9 cellular contexts compared by ENCODE assay signal in genomic region chr7:95478139-95479037, GRCh38. TPM values are rescaled to one million over a fixed set of nuclear protein-coding genes. Genes with fewer than 3 reads are reported as not detected.
A peak's percentile ranks its signal among the peaks of the same experiment; 100 is the strongest.
DNase-seq lines count a peak whose midpoint lies in the region; ATAC-seq and TF ChIP-seq lines count a peak whose summit lies in the region.
"Had no signal": no experiment of that assay in that cellular context is flagged by ENCODE, and none has a peak within 500 bp of the region (broad histone marks: within the 10 kb centered on the region; RNA-seq: fewer than 3 reads in every experiment).

No MANE protein-coding gene starts in this region.

- CTCF ChIA-PET in HEK293 (lab: Yijun Ruan, JAX): interaction anchor here (0.6 to 3.2 kb wide), 16 partner anchors 9 to 1606 kb away, joined by 3 to 27 read pairs (median 4); partner anchors contain the start of gene ASB4
- CTCF ChIA-PET in Panc1 (lab: Charles Lee): no interaction called here

- TF ChIP-seq CTCF in HEK293 (tag by site-specific recombination; IDR thresholded peaks at IDR 0.05) (no peak), Panc1 (IDR thresholded peaks at IDR 0.05) (peak; percentile 65), fibroblast of the aortic adventitia (IDR thresholded peaks at IDR 0.05; ENCODE audit: insufficient read depth, low read length) (peak; percentile 48), GM13976 (IDR thresholded peaks at IDR 0.05; ENCODE audit: borderline replicate concordance, control extremely low read depth, extremely low read depth, insufficient read depth, missing control alignments) (no peak)

- H3K27me3 ChIP-seq in Panc1 (ENCODE audit: control insufficient read depth, insufficient read depth, low read length): no peaks in the 10 kb centered on the region

- H3K9me3 ChIP-seq in HEK293 (ENCODE audit: control insufficient read depth, insufficient read depth, low read depth, low read length) (no peaks in the 10 kb centered on the region), Panc1 (ENCODE audit: control insufficient read depth, insufficient read depth, low read depth, low read length) (no peaks in the 10 kb centered on the region)

- in situ Hi-C loops in Panc1 (cut with HindIII; ENCODE audit: low pct_unique_long_range_greater_than_20kb, low sequenced_read_pairs): no loop called here
- in situ Hi-C loops in GM13976 (cut with MboI; ENCODE audit: low sequenced_read_pairs, unreplicated experiment): loop anchor here (25.0 kb wide), 1 partner anchor 1016 kb away; no protein-coding TSS in a partner anchor

- POLR2A ChIA-PET in HEK293 (lab: Yijun Ruan, JAX) (no interaction called here), Panc1 (lab: Charles Lee) (no interaction called here)

- ATAC-seq in Panc1: peak; percentile 71; the same call in 1 of the 2 replicates

- H3K4me1 ChIP-seq in HEK293 (ENCODE audit: control insufficient read depth, insufficient read depth, low read length) (no peaks in the 10 kb centered on the region), Panc1 (ENCODE audit: control insufficient read depth, insufficient read depth, low read length) (no peaks in the 10 kb centered on the region)

- intact Hi-C loops in Panc1 (cut with micrococcal nuclease; ENCODE audit: unreplicated experiment): loop anchor here (5.0 to 10.0 kb wide), 3 partner anchors 81 to 1031 kb away; partner anchors contain the start of gene PON3

- no TSS peak for BruUV-seq in Panc1 (replicated peaks; lab: Mats Ljungman, UMichigan)

- H3K4me3 ChIP-seq in HEK293 (ENCODE audit: low read depth, low read length): no peak overlapping the region
- H3K4me3 ChIP-seq in Panc1 (ENCODE audit: low read depth in 2 of 2, low read length in 2 of 2): peak overlapping the region; percentile 5 to 23; a peak in 3 of 4 replicates
- peak overlapping the region; percentile 7 for H3K4me3 ChIP-seq in fibroblast of the aortic adventitia (ENCODE audit: low read depth, low read length)

- H3K27ac ChIP-seq in HEK293 (ENCODE audit: extremely low read depth, low read depth, low read length) (no peak overlapping the region), Panc1 (ENCODE audit: low read length) (no peak overlapping the region)
- H3K27ac ChIP-seq: KMS-11 had no signal

- no peak for DNase-seq in Panc1 (ENCODE audit: low read depth, low spot score)
- peak; percentile 50 for DNase-seq in fibroblast of the aortic adventitia (ENCODE audit: low read depth)
- DNase-seq in putamen (ENCODE audit: low spot score): peak; percentile 64
- no peak for DNase-seq in HuH-7.5 (ENCODE audit: low spot score)
- no peak for DNase-seq in NCI-H2171 treated with DMSO at 0.1 percent for 48 hours (lab: John Stamatoyannopoulos, UW)
- DNase-seq in SKM-1 treated with dmso at 0.1 percent for 144 hours (lab: John Stamatoyannopoulos, UW; ENCODE audit: unreplicated experiment): no peak
- DNase-seq in GM13976 (ENCODE audit: low spot score): no peak

- H3K36me3 ChIP-seq in HEK293 (ENCODE audit: control insufficient read depth in 2 of 2, insufficient read depth in 1 of 2, low read length in 2 of 2) (no peaks in the 10 kb centered on the region), Panc1 (ENCODE audit: control insufficient read depth, insufficient read depth, low read length) (no peaks in the 10 kb centered on the region)

TF ChIP-seq in HEK293, 187 proteins besides CTCF, POLR2A, EP300 and RAD21:
- TF ChIP-seq YY1 (tag by site-specific recombination; IDR thresholded peaks at IDR 0.05) (no peak), ZNF449 (tag by site-specific recombination; IDR thresholded peaks at IDR 0.05) (no peak), ZNF654 (tag by site-specific recombination; IDR thresholded peaks at IDR 0.05; ENCODE audit: low read depth) (peak; percentile 20; the same call in 1 of the 2 replicates)
- TF ChIP-seq, protein P1, sequence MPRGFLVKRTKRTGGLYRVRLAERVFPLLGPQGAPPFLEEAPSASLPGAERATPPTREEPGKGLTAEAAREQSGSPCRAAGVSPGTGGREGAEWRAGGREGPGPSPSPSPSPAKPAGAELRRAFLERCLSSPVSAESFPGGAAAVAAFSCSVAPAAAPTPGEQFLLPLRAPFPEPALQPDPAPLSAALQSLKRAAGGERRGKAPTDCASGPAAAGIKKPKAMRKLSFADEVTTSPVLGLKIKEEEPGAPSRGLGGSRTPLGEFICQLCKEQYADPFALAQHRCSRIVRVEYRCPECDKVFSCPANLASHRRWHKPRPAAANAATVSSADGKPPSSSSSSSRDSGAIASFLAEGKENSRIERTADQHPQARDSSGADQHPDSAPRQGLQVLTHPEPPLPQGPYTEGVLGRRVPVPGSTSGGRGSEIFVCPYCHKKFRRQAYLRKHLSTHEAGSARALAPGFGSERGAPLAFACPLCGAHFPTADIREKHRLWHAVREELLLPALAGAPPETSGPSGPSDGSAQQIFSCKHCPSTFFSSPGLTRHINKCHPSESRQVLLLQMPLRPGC (tag by site-specific recombination; IDR thresholded peaks at IDR 0.05): no peak
TF ChIP-seq in HEK293: peak in this region for 1.

RNA-seq across cellular contexts. Expression of gene ASB4, which starts 7.4 kb away (rescaled TPM):
- total RNA-seq in Panc1 (2021; ENCODE audit: unreplicated experiment) (0.15 TPM), fibroblast of the aortic adventitia (ENCODE audit: low replicate concordance) (not detected in 2 replicates)
- 0.15 TPM for polyA plus RNA-seq in Panc1 (2012; ENCODE audit: insufficient read length)

RNA-seq across cellular contexts. Expression of gene PON2, which starts 43.6 kb away (rescaled TPM):
- 116 TPM for total RNA-seq in Panc1 (2021; ENCODE audit: unreplicated experiment)
- 98.1 TPM for polyA plus RNA-seq in Panc1 (2012; ENCODE audit: insufficient read length)
- total RNA-seq in fibroblast of the aortic adventitia (ENCODE audit: low replicate concordance): 30.0 and 52.5 TPM in 2 replicates

Comparison
In these comparisons a context has a peak if more than half of its experiments do, and no peak if none do; other contexts are left out.
1. CTCF ChIP-seq: peak in Panc1 (single experiment) and fibroblast of the aortic adventitia (single experiment); none in HEK293 (single experiment) and GM13976 (single experiment).
2. DNase-seq: peak in fibroblast of the aortic adventitia (single experiment) and putamen (single experiment); none in Panc1 (single experiment), HuH-7.5 (single experiment), NCI-H2171 treated with DMSO at 0.1 percent for 48 hours (single experiment), SKM-1 treated with dmso at 0.1 percent for 144 hours (single experiment) and GM13976 (single experiment).